In the genomic region with DNA sequence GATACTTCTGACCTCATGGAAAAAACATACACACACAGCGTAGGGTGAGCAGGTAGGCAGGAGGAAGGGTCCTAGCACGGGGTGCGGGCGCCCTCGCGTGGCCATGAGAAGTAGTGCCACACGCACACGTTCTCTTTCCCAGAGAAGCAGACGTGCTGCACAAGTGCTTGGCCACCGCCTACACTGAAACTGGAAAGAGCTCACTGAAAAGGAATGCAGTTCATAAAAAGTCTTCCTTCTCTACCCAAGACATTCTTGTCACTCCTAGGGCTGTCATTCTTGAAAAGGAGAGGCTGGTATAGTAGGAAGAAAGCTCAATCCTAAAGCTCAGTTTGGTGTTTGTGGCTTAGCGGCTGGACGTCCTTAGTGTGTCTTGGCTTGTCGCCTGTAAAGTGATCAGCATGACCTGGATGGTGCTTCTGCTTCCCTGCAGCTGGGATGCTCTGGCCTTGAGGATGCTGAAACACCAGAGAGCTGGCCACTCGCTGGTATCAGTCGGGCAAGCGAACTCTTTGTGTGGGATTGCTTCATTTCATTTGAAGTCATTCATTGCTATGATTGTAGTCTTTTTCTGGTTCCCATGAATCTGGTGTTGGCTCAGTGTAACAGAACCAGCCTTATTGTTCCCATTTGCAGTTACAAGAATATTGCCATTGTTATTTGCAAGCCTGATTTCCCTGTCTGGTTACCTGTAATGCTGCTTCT, we compare ENCODE assay signal across 8 cellular contexts.
DNase-seq lines count a peak whose midpoint lies in the region; ATAC-seq, FAIRE-seq and TF ChIP-seq lines count a peak whose summit lies in the region.

No MANE protein-coding gene starts in this region.

- H3K27ac ChIP-seq in SJSA1 (no peak overlapping the region), left lung (no peak overlapping the region)

- H3K36me3 ChIP-seq in SJSA1, result no peaks in the 10 kb centered on the region
- H3K36me3 ChIP-seq in left lung, result no peaks in the 10 kb centered on the region

- H3K36me3 Mint-ChIP-seq in stimulated activated effector memory CD8-positive, alpha-beta T cell treated with anti-CD3 and anti-CD28 coated beads, Interleukin-12 subunit alpha, Interleukin-12 subunit beta, amount 100 ng/mL, for 72 hours, result peaks cover 6% of the 10 kb centered on the region

- intact Hi-C loops in left lung (cut with DNase I), result loop anchor here in 1 of 2 donors (10.0 kb wide), 1 partner anchor 609 kb away; no protein-coding TSS in a partner anchor

- no peak overlapping the region for H3K4me3 Mint-ChIP-seq in stimulated activated effector memory CD8-positive, alpha-beta T cell treated with anti-CD3 and anti-CD28 coated beads, Interleukin-12 subunit alpha, Interleukin-12 subunit beta, amount 100 ng/mL, for 72 hours

- H3K9me3 Mint-ChIP-seq in stimulated activated effector memory CD8-positive, alpha-beta T cell treated with anti-CD3 and anti-CD28 coated beads, Interleukin-12 subunit alpha, Interleukin-12 subunit beta, amount 100 ng/mL, for 72 hours, result no peaks in the 10 kb centered on the region

- ATAC-seq in GM21529 (IDR thresholded peaks at IDR 0.05; ENCODE audit: unreplicated experiment) (peak; percentile 95), left lung (peak; percentile 98)
- ATAC-seq in stimulated activated effector memory CD8-positive, alpha-beta T cell treated with anti-CD3 and anti-CD28 coated beads, Interleukin-12 subunit alpha, Interleukin-12 subunit beta, amount 100 ng/mL, for 72 hours, result peak; percentile 31

- no peak overlapping the region for H3K27ac Mint-ChIP-seq in stimulated activated effector memory CD8-positive, alpha-beta T cell treated with anti-CD3 and anti-CD28 coated beads, Interleukin-12 subunit alpha, Interleukin-12 subunit beta, amount 100 ng/mL, for 72 hours

- peak; percentile 100 for TF ChIP-seq CTCF in choroid plexus epithelial cell (conservative IDR thresholded peaks at IDR 0.05; ENCODE audit: low read depth, low read length)
- peak; percentile 87 to 91 for TF ChIP-seq CTCF in left lung (IDR thresholded peaks at IDR 0.05)

- no peaks in the 10 kb centered on the region for H3K9me3 ChIP-seq in SJSA1 (replicated peaks)
- no peaks in the 10 kb centered on the region for H3K9me3 ChIP-seq in left lung

- no peaks in the 10 kb centered on the region for H3K4me1 ChIP-seq in SJSA1 (replicated peaks)
- H3K4me1 ChIP-seq in left lung, result no peaks in the 10 kb centered on the region

- H3K4me3 ChIP-seq in SJSA1, result no peak overlapping the region
- H3K4me3 ChIP-seq in choroid plexus epithelial cell (ENCODE audit: low read depth, low read length), result no peak overlapping the region
- no peak overlapping the region for H3K4me3 ChIP-seq in left lung

- DNase-seq in SIG-M5 treated with dmso at 0.1 percent for 504 hours (lab: John Stamatoyannopoulos, UW; ENCODE audit: unreplicated experiment), result peak; percentile 36
- DNase-seq in SIG-M5 (lab: John Stamatoyannopoulos, UW), result no peak
- DNase-seq in HTR-8/SVneo (ENCODE audit: insufficient read length, low spot score), result peak; percentile 47
- DNase-seq in SJSA1 (ENCODE audit: low read depth in 1 of 2, low spot score in 2 of 2), result peak; percentile 31 to 50
- DNase-seq in choroid plexus epithelial cell (ENCODE audit: low read depth), result peak; percentile 91
- DNase-seq in left lung, result peak; percentile 61 to 92
- DNase-seq in stimulated activated effector memory CD8-positive, alpha-beta T cell treated with anti-CD3 and anti-CD28 coated beads, Interleukin-12 subunit alpha, Interleukin-12 subunit beta, amount 100 ng/mL, for 72 hours (ENCODE audit: low spot score in 2 of 2), result peak; percentile 12 to 63

- H3K27me3 ChIP-seq in SJSA1 (replicated peaks) (no peaks in the 10 kb centered on the region), left lung (peaks cover 0 to 8% of the 10 kb centered on the region in 2 donors)

- H3K4me1 Mint-ChIP-seq in stimulated activated effector memory CD8-positive, alpha-beta T cell treated with anti-CD3 and anti-CD28 coated beads, Interleukin-12 subunit alpha, Interleukin-12 subunit beta, amount 100 ng/mL, for 72 hours, result no peaks in the 10 kb centered on the region

- FAIRE-seq in HTR-8/SVneo (lab: Jason Lieb, UNC), result no peak

Comparison
In these comparisons a context has a peak if more than half of its experiments do, and no peak if none do; other contexts are left out.
1. ATAC-seq: peak in every context shown above with its lines; median percentile 98 in left lung; 95 in GM21529; 31 in stimulated activated effector memory CD8-positive, alpha-beta T cell treated with anti-CD3 and anti-CD28 coated beads, Interleukin-12 subunit alpha, Interleukin-12 subunit beta, amount 100 ng/mL, for 72 hours.